1 cellular context compared by ENCODE assay signal in genomic region chr1:165633624-165634023, GRCh38.
TF ChIP-seq lines count a peak whose summit lies in the region.

No MANE protein-coding gene starts in this region.

TF ChIP-seq in SK-N-SH, 30 proteins besides CTCF, POLR2A, EP300 and RAD21 (continued from another document):
- TF ChIP-seq TAF1 (IDR thresholded peaks at IDR 0.05; ENCODE audit: borderline replicate concordance, low read depth, low read length) (no peak), POLR2AphosphoS5 (IDR thresholded peaks at IDR 0.05; ENCODE audit: low read depth, low read length) (no peak), RFX5 (IDR thresholded peaks at IDR 0.05; ENCODE audit: low read length) (no peak), ELF1 (IDR thresholded peaks at IDR 0.05) (no peak), MAX (IDR thresholded peaks at IDR 0.05; ENCODE audit: low read depth) (no peak), USF2 (IDR thresholded peaks at IDR 0.05; ENCODE audit: borderline replicate concordance, low read depth, low read length) (no peak), USF1 (IDR thresholded peaks at IDR 0.05; ENCODE audit: borderline replicate concordance, low read depth) (no peak), YY1 (IDR thresholded peaks at IDR 0.05; ENCODE audit: low read depth) (no peak), ZBTB33 (IDR thresholded peaks at IDR 0.05; ENCODE audit: borderline replicate concordance, low read depth) (no peak), JUND (IDR thresholded peaks at IDR 0.05) (0 out of 2 replicates have a peak, but pooled peaks have one; percentile 6), FOSL2 (IDR thresholded peaks at IDR 0.05; ENCODE audit: borderline replicate concordance, low read depth) (peak; percentile 34; the same call in 1 of the 2 replicates)
